17 cellular contexts compared by ENCODE assay signal in genomic region chr3:195046441-195046840, GRCh38.
"Had no signal": no experiment of that assay in that cellular context is flagged by ENCODE, and none has a peak within 500 bp of the region (broad histone marks: within the 10 kb centered on the region; RNA-seq: fewer than 3 reads in every experiment).

No MANE protein-coding gene starts in this region.

- ATAC-seq: gastroesophageal sphincter; left colon; naive thymus-derived CD4-positive, alpha-beta T cell; stimulated activated effector memory CD8-positive, alpha-beta T cell treated with anti-CD3 and anti-CD28 coated beads, Interleukin-12 subunit alpha, Interleukin-12 subunit beta, amount 100 ng/mL, for 72 hours; stimulated activated naive CD8-positive, alpha-beta T cell treated with anti-CD3 and anti-CD28 coated beads, Interleukin-15, Interleukin-2, amounts not matched to agents 100 U/mL and 50 U/mL, for 24 hours had no signal

- H3K27me3 ChIP-seq: esophagus muscularis mucosa, right atrium auricular region, transverse colon had no signal

- DNase-seq: effector memory CD4-positive, alpha-beta T cell; foreskin fibroblast; immature natural killer cell; left colon; mammary epithelial cell; naive thymus-derived CD4-positive, alpha-beta T cell; nephron progenitor cell; stimulated activated CD4-positive, alpha-beta T cell treated with anti-CD3 and anti-CD28 coated beads, Interleukin-4, amount 100 ng/mL, for 1 hour; stimulated activated CD8-positive, alpha-beta memory T cell treated with anti-CD3 and anti-CD28 coated beads, Interleukin-4, amount 100 ng/mL, for 48 hours; stimulated activated naive CD8-positive, alpha-beta T cell treated with anti-CD3 and anti-CD28 coated beads, Interleukin-15, Interleukin-2, amounts not matched to agents 100 U/mL and 50 U/mL, for 24 hours; transverse colon had no signal

- H3K4me1 ChIP-seq: esophagus muscularis mucosa, gastroesophageal sphincter, transverse colon had no signal

- H3K9me3 ChIP-seq: esophagus muscularis mucosa, gastroesophageal sphincter, right atrium auricular region, thoracic aorta, transverse colon had no signal

- H3K36me3 ChIP-seq: esophagus muscularis mucosa, gastroesophageal sphincter, right atrium auricular region, thoracic aorta, transverse colon had no signal

- H3K27ac ChIP-seq: epithelial cell of prostate, esophagus muscularis mucosa, gastroesophageal sphincter, right atrium auricular region, thoracic aorta, transverse colon had no signal

- H3K4me3 ChIP-seq: esophagus muscularis mucosa, gastroesophageal sphincter, right atrium auricular region, thoracic aorta, transverse colon had no signal
